Comparison of ENCODE assay signal across 22 cellular contexts in genomic region chr3:182116386-182116785, GRCh38.
"Had no signal": no experiment of that assay in that cellular context is flagged by ENCODE, and none has a peak within 500 bp of the region (broad histone marks: within the 10 kb centered on the region; RNA-seq: fewer than 3 reads in every experiment).

No MANE protein-coding gene starts in this region.

- ATAC-seq: naive thymus-derived CD4-positive, alpha-beta T cell; pancreas; right lobe of liver; stimulated activated naive B cell treated with anti-CD40 and anti-IgM and Interleukin-4, amounts not matched to agents 10 μg/mL and 1 μg/mL and 100 μg/mL, for 72 hours; upper lobe of right lung had no signal

- DNase-seq: dermis blood vessel endothelial cell; effector memory CD4-positive, alpha-beta T cell; erythroblast; esophagus squamous epithelium; hypothalamus; immature natural killer cell; islet precursor cell; mesendoderm; midbrain; naive thymus-derived CD4-positive, alpha-beta T cell; occipital lobe; pancreas; right lobe of liver; small intestine; stimulated activated CD4-positive, alpha-beta T cell treated with anti-CD3 and anti-CD28 coated beads, Interleukin-15, amount 100 ng/mL, for 24 hours; stimulated activated CD4-positive, alpha-beta T cell treated with anti-CD3 and anti-CD28 coated beads, Interleukin-2, amount 100 ng/mL, for 48 hours; stimulated activated naive B cell treated with anti-CD40 and anti-IgM and Interleukin-4, amounts not matched to agents 10 μg/mL and 1 μg/mL and 100 μg/mL, for 72 hours; transverse colon; upper lobe of right lung; uterus had no signal

- H3K4me3 ChIP-seq: coronary artery, esophagus squamous epithelium, pancreas, right lobe of liver, thoracic aorta, transverse colon, upper lobe of right lung, uterus had no signal
